8 cellular contexts compared by ENCODE assay signal in the genomic region with DNA sequence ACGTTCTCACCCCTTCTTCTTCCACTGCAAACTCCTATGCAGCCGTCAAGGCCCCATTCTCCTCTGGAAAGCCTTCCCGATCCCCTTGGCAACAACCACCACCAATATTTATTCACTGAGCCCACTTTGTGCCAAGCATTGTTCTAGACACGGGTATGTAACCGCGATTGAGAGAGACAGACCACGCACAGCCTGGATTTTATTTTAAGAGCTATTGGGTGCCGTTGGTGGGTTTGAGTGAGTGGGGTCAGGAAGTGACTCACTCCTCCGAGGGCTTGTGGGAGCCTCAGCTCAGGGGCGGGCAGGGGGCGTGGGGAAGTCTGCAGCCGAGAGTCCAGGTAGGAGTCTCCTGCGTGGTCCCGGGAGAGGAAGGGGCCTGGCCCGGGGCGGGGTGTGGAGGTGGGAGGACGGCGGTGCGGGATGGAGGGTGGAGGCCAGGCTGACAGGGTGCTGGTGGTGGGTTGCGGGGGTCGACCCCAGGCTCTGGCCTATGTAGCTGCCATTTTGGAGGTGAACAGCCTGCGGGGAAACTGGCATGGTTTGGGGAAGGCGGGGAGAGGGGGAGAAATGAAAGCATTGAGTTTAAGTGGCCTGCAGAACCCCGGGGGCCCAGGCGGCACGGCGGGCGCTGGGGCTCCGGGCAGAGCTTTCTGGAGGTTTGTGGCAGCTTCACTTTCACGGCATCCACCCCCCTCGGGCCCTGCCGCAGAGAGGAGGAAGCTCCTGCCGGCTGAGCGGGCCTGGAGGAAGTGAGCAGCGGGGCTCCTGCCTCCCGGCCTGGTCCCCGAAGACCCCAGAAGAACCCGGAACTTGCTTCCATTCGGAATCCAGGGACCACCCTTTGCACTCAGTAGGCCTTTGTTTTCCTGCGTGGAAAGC. TPM values are rescaled to one million over a fixed set of nuclear protein-coding genes. Genes with fewer than 3 reads are reported as not detected.
A peak's percentile ranks its signal among the peaks of the same experiment; 100 is the strongest.
DNase-seq lines count a peak whose midpoint lies in the region; ATAC-seq, FAIRE-seq and TF ChIP-seq lines count a peak whose summit lies in the region.

No MANE protein-coding gene starts in this region.

- H4K20me1 ChIP-seq in astrocyte (ENCODE audit: insufficient read depth, low read length): no peaks in the 10 kb centered on the region
- H4K20me1 ChIP-seq in PC-9 (ENCODE audit: insufficient read depth): no peaks in the 10 kb centered on the region

- no peak overlapping the region for H3K27ac ChIP-seq in astrocyte (ENCODE audit: low read depth, low read length)
- no peak overlapping the region for H3K27ac ChIP-seq in PC-9

- TF ChIP-seq CTCF in astrocyte (IDR thresholded peaks at IDR 0.05; ENCODE audit: insufficient read depth, low read depth, low read length) (no peak), PC-9 (conservative IDR thresholded peaks at IDR 0.05) (no peak)

- no peaks in the 10 kb centered on the region for H3K9me3 Mint-ChIP-seq in astrocyte (ENCODE audit: unreplicated experiment)

- H3K4me1 ChIP-seq in astrocyte (ENCODE audit: insufficient read depth, low read length) (no peaks in the 10 kb centered on the region), PC-9 (replicated peaks; ENCODE audit: insufficient read depth) (no peaks in the 10 kb centered on the region)

- intact Hi-C loops in PC-9 (cut with micrococcal nuclease; ENCODE audit: unreplicated experiment): no loop called here

- H2AFZ ChIP-seq in astrocyte (ENCODE audit: low read depth, low read length) (no peak overlapping the region), PC-9 (no peak overlapping the region)

- no TSS peak for BruUV-seq in PC-9 (replicated peaks; lab: Mats Ljungman, UMichigan)

- DNase-seq in T-helper 9 cell (peak; percentile 59), astrocyte (ENCODE audit: low read depth) (peak; percentile 31), pons (ENCODE audit: low spot score) (peak; percentile 5), NCI-H226 (no peak), PC-9 (no peak), G401 (ENCODE audit: low spot score) (no peak)

- no peak overlapping the region for H3K4me3 ChIP-seq in astrocyte (ENCODE audit: insufficient read depth, low read depth, low read length)
- H3K4me3 ChIP-seq in PC-9: no peak overlapping the region

- peaks cover 17% of the 10 kb centered on the region for H3K27me3 Mint-ChIP-seq in astrocyte (ENCODE audit: low read depth, unreplicated experiment)

- peak; percentile 50 for ATAC-seq in GM19395 (IDR thresholded peaks at IDR 0.05; ENCODE audit: unreplicated experiment)
- ATAC-seq in GM21526 (IDR thresholded peaks at IDR 0.05; ENCODE audit: low FRiP score, unreplicated experiment): no peak

- H3K9me3 ChIP-seq in astrocyte (ENCODE audit: insufficient read depth, low read depth, low read length) (no peaks in the 10 kb centered on the region), PC-9 (ENCODE audit: insufficient read depth, low read depth) (no peaks in the 10 kb centered on the region)

- H3K4me1 Mint-ChIP-seq in astrocyte (ENCODE audit: low read depth, unreplicated experiment): peaks cover 13% of the 10 kb centered on the region

- CTCF ChIA-PET in PC-9 (lab: Charles Lee): interaction anchor here (0.5 kb wide), 1 partner anchor 157 kb away, joined by 5 read pairs; the partner anchor contains the start of gene PARVB

- peak overlapping the region; percentile 6 for H3K27ac Mint-ChIP-seq in astrocyte (ENCODE audit: unreplicated experiment)

- H3K4me3 Mint-ChIP-seq in astrocyte (ENCODE audit: unreplicated experiment): no peak overlapping the region

- H3F3A ChIP-seq in PC-9 (ENCODE audit: insufficient read depth, low read depth): no peaks in the 10 kb centered on the region

- H3K36me3 ChIP-seq in astrocyte (ENCODE audit: insufficient read depth, low read length) (no peaks in the 10 kb centered on the region), PC-9 (ENCODE audit: low read depth) (no peaks in the 10 kb centered on the region)

- H3K4me2 ChIP-seq in astrocyte (ENCODE audit: low read length) (no peak overlapping the region), PC-9 (no peak overlapping the region)

- no peaks in the 10 kb centered on the region for H3K36me3 Mint-ChIP-seq in astrocyte (ENCODE audit: low read depth, unreplicated experiment)

- in situ Hi-C loops in G401 (cut with HindIII; ENCODE audit: low sequenced_read_pairs): no loop called here

- H3K27me3 ChIP-seq in astrocyte (ENCODE audit: insufficient read depth, low read length): peaks cover 24% of the 10 kb centered on the region
- peaks cover 60% of the 10 kb centered on the region; the same call in 1 of the 2 replicates for H3K27me3 ChIP-seq in PC-9 (ENCODE audit: insufficient read depth, low read depth)

- POLR2A ChIA-PET in PC-9 (lab: Charles Lee; ENCODE audit: unreplicated experiment): no interaction called here

- no peak overlapping the region for H3K9ac ChIP-seq in astrocyte (ENCODE audit: low read length)

- no peaks in the 10 kb centered on the region for H3K9me2 ChIP-seq in PC-9 (ENCODE audit: insufficient read depth)

- FAIRE-seq in astrocyte (lab: Jason Lieb, UNC): no peak

- H3K79me2 ChIP-seq in astrocyte (ENCODE audit: insufficient read depth, low read length): no peaks in the 10 kb centered on the region
- H3K79me2 ChIP-seq in PC-9 (ENCODE audit: low read depth): no peaks in the 10 kb centered on the region

RNA-seq across cellular contexts. Expression of gene PARVG, which starts 0.5 kb away (rescaled TPM):
- total RNA-seq in astrocyte: 0.23 TPM in 1 of 2 replicates, not detected in the other
- total RNA-seq in PC-9 (2021): 0.20 TPM in 1 of 2 replicates, not detected in the other
- not detected in 2 replicates for total RNA-seq in G401 (2014; rRNA removed; shearing (Covaris generic))

Comparison
In these comparisons a context has a peak if more than half of its experiments do, and no peak if none do; other contexts are left out.
1. DNase-seq: peak in T-helper 9 cell (single experiment), astrocyte (single experiment) and pons (single experiment); none in NCI-H226 (single experiment), PC-9 (0 of 2) and G401 (single experiment).